In the genomic region with DNA sequence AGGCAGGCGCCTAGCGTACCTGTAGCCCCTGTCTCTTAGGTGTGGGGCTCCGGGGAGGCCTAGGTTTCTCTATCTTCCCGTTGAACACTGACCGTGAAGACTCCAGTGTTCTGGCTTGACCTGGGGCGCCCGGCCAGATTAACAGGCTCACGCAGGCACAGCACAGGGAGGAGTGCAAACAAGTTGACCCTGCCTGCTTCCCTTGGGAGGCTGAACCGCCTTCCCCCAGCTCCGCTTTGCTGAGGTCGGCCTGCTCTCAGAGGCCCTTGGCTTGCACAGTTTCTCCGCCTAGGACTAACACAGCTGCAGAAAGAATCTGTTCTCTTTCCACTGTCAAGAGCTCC, we compare ENCODE assay signal across 8 cellular contexts. TPM values are rescaled to one million over a fixed set of nuclear protein-coding genes. Genes with fewer than 3 reads are reported as not detected.
DNase-seq lines count a peak whose midpoint lies in the region; ATAC-seq and TF ChIP-seq lines count a peak whose summit lies in the region.

No MANE protein-coding gene starts in this region.

- 7 to 22% methylated on average over 12 of the region's 12 CpGs for WGBS in lung, 2 donors
- WGBS in thyroid gland, 2 donors: 2 to 20% methylated on average over 1 to 9 of the region's 12 CpGs

- peaks cover 17% of the 10 kb centered on the region for H3K36me3 ChIP-seq in BLaER1
- H3K36me3 ChIP-seq in OCI-LY7 (ENCODE audit: insufficient read depth, low read length): no peaks in the 10 kb centered on the region
- peaks cover 2 to 13% of the 10 kb centered on the region in 2 donors for H3K36me3 ChIP-seq in duodenal mucosa (ENCODE audit: control insufficient read depth in 1 of 2, insufficient read depth in 2 of 2, low read length in 2 of 2)
- peaks cover 0 to 5% of the 10 kb centered on the region in 2 donors for H3K36me3 ChIP-seq in lung (ENCODE audit: control insufficient read depth in 2 of 2, insufficient read depth in 2 of 2, low read length in 2 of 2)
- peaks cover 3 to 4% of the 10 kb centered on the region in 2 donors for H3K36me3 ChIP-seq in thyroid gland

- CTCF ChIA-PET in OCI-LY7 (lab: Charles Lee; ENCODE audit: unreplicated experiment): interaction anchor here (0.6 to 1.2 kb wide), 2 partner anchors 45 to 1833 kb away, joined by 3 to 4 read pairs; no protein-coding TSS in a partner anchor

- no peak for TF ChIP-seq POLR2A in thyroid gland (IDR thresholded peaks at IDR 0.05)

- H3K4me1 ChIP-seq in BLaER1: peaks cover 46% of the 10 kb centered on the region
- peaks cover 15% of the 10 kb centered on the region for H3K4me1 ChIP-seq in OCI-LY7 (ENCODE audit: insufficient read depth, low read length, poor library complexity, severe bottlenecking)
- H3K4me1 ChIP-seq in duodenal mucosa (ENCODE audit: control insufficient read depth in 1 of 2, insufficient read depth in 2 of 2, low read length in 2 of 2): peaks cover 7 to 12% of the 10 kb centered on the region in 2 donors
- H3K4me1 ChIP-seq in lung (ENCODE audit: control insufficient read depth in 2 of 2, insufficient read depth in 2 of 2, low read length in 2 of 2): peaks cover 0 to 2% of the 10 kb centered on the region in 2 donors
- peaks cover 28 to 29% of the 10 kb centered on the region in 2 donors for H3K4me1 ChIP-seq in thyroid gland

- DNase-seq in OCI-LY7 (ENCODE audit: low spot score): no peak
- DNase-seq in lung (ENCODE audit: low spot score): peak; percentile 64
- peak; percentile 78 for DNase-seq in thyroid gland
- no peak for DNase-seq in NCI-H1417 treated with DMSO at 0.1 percent for 48 hours (lab: John Stamatoyannopoulos, UW)

- H3K4me2 ChIP-seq in BLaER1: peak overlapping the region; percentile 93
- H3K4me2 ChIP-seq in OCI-LY7 (ENCODE audit: low read length): peak overlapping the region; percentile 100

- POLR2A ChIA-PET in OCI-LY7 (lab: Charles Lee): interaction anchor here (0.5 to 4.1 kb wide), 10 partner anchors 10 to 344 kb away, joined by 3 to 36 read pairs (median 5); a partner anchor contains a TSS

- peak; percentile 14 for ATAC-seq in GM21529 (IDR thresholded peaks at IDR 0.05; ENCODE audit: unreplicated experiment)
- ATAC-seq in lung (ENCODE audit: insufficient read depth, low FRiP score): peak; percentile 25
- no peak for ATAC-seq in HG03521 (IDR thresholded peaks at IDR 0.05; ENCODE audit: unreplicated experiment)

- peak overlapping the region; percentile 78 for H3K4me3 ChIP-seq in BLaER1
- peak overlapping the region; percentile 85 for H3K4me3 ChIP-seq in OCI-LY7 (ENCODE audit: low read depth, low read length, poor library complexity, severe bottlenecking)
- peak overlapping the region; percentile 81 to 89 for H3K4me3 ChIP-seq in duodenal mucosa (ENCODE audit: low read depth in 1 of 2, low read length in 2 of 2)
- H3K4me3 ChIP-seq in lung: peak overlapping the region; percentile 94
- peak overlapping the region; percentile 29 to 85 (median 73) for H3K4me3 ChIP-seq in thyroid gland (replicated peaks in 1 of 3)

- H2AFZ ChIP-seq in OCI-LY7 (ENCODE audit: low read length): peak overlapping the region; percentile 97

- BruUV-seq in OCI-LY7 (replicated peaks; lab: Mats Ljungman, UMichigan): no TSS peak

- intact Hi-C loops in OCI-LY7 (cut with micrococcal nuclease; ENCODE audit: unreplicated experiment) (no loop called here), thyroid gland (cut with DNase I) (no loop called here)

- H4K20me1 ChIP-seq in BLaER1 (peaks cover 8% of the 10 kb centered on the region; the same call in 1 of the 2 replicates), OCI-LY7 (ENCODE audit: insufficient read depth, low read length) (no peaks in the 10 kb centered on the region)

- TF ChIP-seq CTCF in OCI-LY7 (conservative IDR thresholded peaks at IDR 0.05; ENCODE audit: low read length) (no peak), lung (IDR thresholded peaks at IDR 0.05; ENCODE audit: control extremely low read depth, extremely low read depth) (no peak), thyroid gland (IDR thresholded peaks at IDR 0.05) (no peak)

- no peaks in the 10 kb centered on the region for H3K27me3 ChIP-seq in BLaER1
- H3K27me3 ChIP-seq in duodenal mucosa (ENCODE audit: control insufficient read depth in 1 of 2, insufficient read depth in 2 of 2, low read length in 2 of 2): no peaks in the 10 kb centered on the region
- no peaks in the 10 kb centered on the region for H3K27me3 ChIP-seq in lung (ENCODE audit: control insufficient read depth, insufficient read depth)
- H3K27me3 ChIP-seq in thyroid gland: no peaks in the 10 kb centered on the region

- H3K9me2 ChIP-seq in OCI-LY7 (ENCODE audit: insufficient read depth, low read length): no peaks in the 10 kb centered on the region

- H3K79me2 ChIP-seq in OCI-LY7 (ENCODE audit: insufficient read depth, low read depth, low read length): no peaks in the 10 kb centered on the region

- peak overlapping the region; percentile 81 for H3K9ac ChIP-seq in BLaER1
- H3K9ac ChIP-seq in duodenal mucosa (ENCODE audit: low read depth in 1 of 2, low read length in 2 of 2): peak overlapping the region; percentile 66 to 68

- peak overlapping the region; percentile 74 for H3K27ac ChIP-seq in BLaER1
- H3K27ac ChIP-seq in OCI-LY7 (ENCODE audit: low read depth, low read length, poor library complexity, severe bottlenecking): no peak overlapping the region
- H3K27ac ChIP-seq in duodenal mucosa (ENCODE audit: low read depth, low read length): peak overlapping the region; percentile 64
- H3K27ac ChIP-seq in lung (ENCODE audit: low read depth in 1 of 2, low read length in 1 of 2): peak overlapping the region; percentile 74 to 94
- H3K27ac ChIP-seq in thyroid gland: peak overlapping the region; percentile 45 to 90 (median 86)

- H3K9me3 ChIP-seq in BLaER1 (no peaks in the 10 kb centered on the region), OCI-LY7 (ENCODE audit: low read length) (no peaks in the 10 kb centered on the region), duodenal mucosa (ENCODE audit: control insufficient read depth in 1 of 2, low read length in 2 of 2) (no peaks in the 10 kb centered on the region), lung (ENCODE audit: control insufficient read depth in 2 of 2, insufficient read depth in 1 of 2, low read length in 1 of 2) (peaks cover 0 to 2% of the 10 kb centered on the region in 2 donors), thyroid gland (no peaks in the 10 kb centered on the region)

RNA-seq across cellular contexts. Expression of a gene that starts 0.6 kb away (rescaled TPM):
- 4.8 and 4.9 TPM in 2 replicates for total RNA-seq in OCI-LY7 (2014; rRNA removed; shearing (Covaris generic))
- total RNA-seq in OCI-LY7 (2022) (8.5 and 10.5 TPM in 2 replicates), lung (10 to 100 TPM; 65.1 to 76.5 TPM), thyroid gland (10 to 100 TPM; 84.2 to 99.4 (median 93.6) TPM)
- polyA plus RNA-seq in lung: 10 to 100 TPM; 12.0 to 16.4 TPM

RNA-seq across cellular contexts. Expression of a gene that starts 10.1 kb away (rescaled TPM):
- total RNA-seq in OCI-LY7 (2014; rRNA removed; shearing (Covaris generic)): 129 and 147 TPM in 2 replicates
- 121 and 129 TPM in 2 replicates for total RNA-seq in OCI-LY7 (2022)
- total RNA-seq in lung: 100 to 1,000 TPM in 1 of 2 donors, 10 to 100 TPM in 1; 67.5 to 403 TPM
- polyA plus RNA-seq in lung: 10 to 100 TPM; 31.5 to 62.9 TPM
- 100 to 1,000 TPM; 111 to 229 (median 156) TPM for total RNA-seq in thyroid gland

RNA-seq across cellular contexts. Expression of a gene that starts 35.0 kb away (rescaled TPM):
- total RNA-seq in OCI-LY7 (2014; rRNA removed; shearing (Covaris generic)): 221 and 309 TPM in 2 replicates
- total RNA-seq in OCI-LY7 (2022): 295 and 349 TPM in 2 replicates
- total RNA-seq in lung: 100 to 1,000 TPM in 1 of 2 donors, 10 to 100 TPM in 1; 85.0 to 108 TPM
- polyA plus RNA-seq in lung: 100 to 1,000 TPM; 151 to 298 TPM
- 100 to 1,000 TPM in 2 of 4 donors, 10 to 100 TPM in 2; 35.9 to 160 (median 120) TPM for total RNA-seq in thyroid gland

RNA-seq across cellular contexts. Expression of a gene that starts 43.4 kb away (rescaled TPM):
- 57.2 and 71.0 TPM in 2 replicates for total RNA-seq in OCI-LY7 (2014; rRNA removed; shearing (Covaris generic))
- total RNA-seq in OCI-LY7 (2022): 70.8 and 82.2 TPM in 2 replicates
- total RNA-seq in lung: 10 to 100 TPM; 23.7 to 31.7 TPM
- polyA plus RNA-seq in lung: 10 to 100 TPM; 28.6 to 37.0 TPM
- 10 to 100 TPM; 20.5 to 47.3 (median 39.4) TPM for total RNA-seq in thyroid gland

Comparison
In these comparisons a context has a peak if more than half of its experiments do, and no peak if none do; other contexts are left out.
1. DNase-seq: peak in lung (single experiment) and thyroid gland (2 of 2); none in OCI-LY7 (single experiment) and NCI-H1417 treated with DMSO at 0.1 percent for 48 hours (single experiment).
2. RNA of a gene that starts 0.6 kb away (total RNA-seq): 84.2 to 99.4 TPM in thyroid gland and 65.1 to 76.5 TPM in lung; 4.8 to 10.5 TPM in OCI-LY7; every median in the first group is over 4 times any median in the second.
3. Peak in every context shown above with its lines, with median percentiles within 50 percentile points of each other: H3K4me3 ChIP-seq.